In genomic region chr13:69720278-69720983, GRCh38 we compare ENCODE assay signal across 1 cellular context.
TF ChIP-seq lines count a peak whose summit lies in the region.

No MANE protein-coding gene starts in this region.

TF ChIP-seq in liver, 16 proteins besides CTCF, POLR2A, EP300 and RAD21 (continued from another document):
- TF ChIP-seq, protein P1, sequence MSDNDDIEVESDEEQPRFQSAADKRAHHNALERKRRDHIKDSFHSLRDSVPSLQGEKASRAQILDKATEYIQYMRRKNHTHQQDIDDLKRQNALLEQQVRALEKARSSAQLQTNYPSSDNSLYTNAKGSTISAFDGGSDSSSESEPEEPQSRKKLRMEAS (IDR thresholded peaks at IDR 0.05): no peak
- TF ChIP-seq RXRA (IDR thresholded peaks at IDR 0.05): no peak
